12 cellular contexts compared by ENCODE assay signal in genomic region chr5:170265527-170265926, GRCh38. TPM values are rescaled to one million over a fixed set of nuclear protein-coding genes. Genes with fewer than 3 reads are reported as not detected.
A peak's percentile ranks its signal among the peaks of the same experiment; 100 is the strongest.
DNase-seq lines count a peak whose midpoint lies in the region; ATAC-seq and TF ChIP-seq lines count a peak whose summit lies in the region.
"Had no signal": no experiment of that assay in that cellular context is flagged by ENCODE, and none has a peak within 500 bp of the region (broad histone marks: within the 10 kb centered on the region; RNA-seq: fewer than 3 reads in every experiment).

No MANE protein-coding gene starts in this region.

- ATAC-seq in GM19395 (IDR thresholded peaks at IDR 0.05; ENCODE audit: unreplicated experiment) = no peak

- TF ChIP-seq POLR2A in spleen (IDR thresholded peaks at IDR 0.05) = no peak

- H3K9me3 ChIP-seq in spleen = no peaks in the 10 kb centered on the region

- 42 to 57% (median 45%) methylated on average over 5 of the region's 5 CpGs for WGBS in spleen, 5 donors

- DNase-seq in NCI-H526 treated with DMSO at 0.1 percent for 48 hours (lab: John Stamatoyannopoulos, UW) (peak; percentile 87), anterior cingulate cortex (lab: John Stamatoyannopoulos, UW) (peak in 51 of 58 donors; percentile 24 to 91 (median 69)), inferior parietal cortex (ENCODE audit: extremely low spot score) (peak; percentile 84), spleen (no peak), NOMO-1 (lab: John Stamatoyannopoulos, UW; ENCODE audit: unreplicated experiment in 2 of 2) (no peak), GM20000 (ENCODE audit: low spot score) (no peak)
- DNase-seq: EL; KG1; stimulated activated naive CD4-positive, alpha-beta T cell treated with Interleukin-2 at 50 U/mL for 16 hours; WERI-Rb-1 had no signal

- peak overlapping the region in 7 of 8 donors; percentile 71 to 99 (median 86) for H3K27ac ChIP-seq in spleen
- H3K27ac ChIP-seq: cardiac muscle cell, WERI-Rb-1 had no signal

- intact Hi-C loops in spleen (cut with DNase I; ENCODE audit: low total_unique reads) = loop anchor here (5.0 kb wide), 2 partner anchors 72 to 157 kb away; no protein-coding TSS in a partner anchor

- H3K4me3 ChIP-seq in spleen = no peak overlapping the region
- H3K4me3 ChIP-seq: cardiac muscle cell had no signal

- peaks cover 41 to 100% (median 72%) of the 10 kb centered on the region in 6 donors for H3K4me1 ChIP-seq in spleen

- TF ChIP-seq CTCF in spleen (IDR thresholded peaks at IDR 0.05 in 8 of 11, conservative IDR thresholded peaks at IDR 0.05 in 3 of 11) (no peak), GM20000 (IDR thresholded peaks at IDR 0.05; ENCODE audit: extremely low read depth, missing control alignments) (no peak)

- peaks cover 0 to 10% (median 0%) of the 10 kb centered on the region in 7 donors for H3K27me3 ChIP-seq in spleen (replicated peaks in 1 of 7)

- H3K36me3 ChIP-seq in spleen = peaks cover 4 to 100% (median 41%) of the 10 kb centered on the region in 6 donors
- H3K36me3 ChIP-seq: cardiac muscle cell, WERI-Rb-1 had no signal

RNA-seq across cellular contexts. Expression of gene LCP2, which starts 32.0 kb away (rescaled TPM):
- 100 to 1,000 TPM; 186 to 272 (median 219) TPM for total RNA-seq in spleen
- 10 to 100 TPM; 28.3 to 33.1 (median 29.3) TPM for polyA plus RNA-seq in spleen
- total RNA-seq: cardiac muscle cell had no signal
- polyA plus RNA-seq: cardiac muscle cell had no signal

RNA-seq across cellular contexts. Expression of gene C5orf58, which starts 32.7 kb away (rescaled TPM):
- not detected for total RNA-seq in spleen
- under 1 TPM in 1 of 3 donors, not detected in 2; 0.35 TPM for polyA plus RNA-seq in spleen
- total RNA-seq: cardiac muscle cell had no signal
- polyA plus RNA-seq: cardiac muscle cell had no signal

Comparison
In these comparisons a context has a peak if more than half of its experiments do, and no peak if none do; other contexts are left out.
1. DNase-seq: peak in NCI-H526 treated with DMSO at 0.1 percent for 48 hours (single experiment), anterior cingulate cortex (51 of 58) and inferior parietal cortex (single experiment); none in spleen (single experiment), NOMO-1 (0 of 2) and GM20000 (single experiment).